8 cellular contexts compared by ENCODE assay signal in the genomic region with DNA sequence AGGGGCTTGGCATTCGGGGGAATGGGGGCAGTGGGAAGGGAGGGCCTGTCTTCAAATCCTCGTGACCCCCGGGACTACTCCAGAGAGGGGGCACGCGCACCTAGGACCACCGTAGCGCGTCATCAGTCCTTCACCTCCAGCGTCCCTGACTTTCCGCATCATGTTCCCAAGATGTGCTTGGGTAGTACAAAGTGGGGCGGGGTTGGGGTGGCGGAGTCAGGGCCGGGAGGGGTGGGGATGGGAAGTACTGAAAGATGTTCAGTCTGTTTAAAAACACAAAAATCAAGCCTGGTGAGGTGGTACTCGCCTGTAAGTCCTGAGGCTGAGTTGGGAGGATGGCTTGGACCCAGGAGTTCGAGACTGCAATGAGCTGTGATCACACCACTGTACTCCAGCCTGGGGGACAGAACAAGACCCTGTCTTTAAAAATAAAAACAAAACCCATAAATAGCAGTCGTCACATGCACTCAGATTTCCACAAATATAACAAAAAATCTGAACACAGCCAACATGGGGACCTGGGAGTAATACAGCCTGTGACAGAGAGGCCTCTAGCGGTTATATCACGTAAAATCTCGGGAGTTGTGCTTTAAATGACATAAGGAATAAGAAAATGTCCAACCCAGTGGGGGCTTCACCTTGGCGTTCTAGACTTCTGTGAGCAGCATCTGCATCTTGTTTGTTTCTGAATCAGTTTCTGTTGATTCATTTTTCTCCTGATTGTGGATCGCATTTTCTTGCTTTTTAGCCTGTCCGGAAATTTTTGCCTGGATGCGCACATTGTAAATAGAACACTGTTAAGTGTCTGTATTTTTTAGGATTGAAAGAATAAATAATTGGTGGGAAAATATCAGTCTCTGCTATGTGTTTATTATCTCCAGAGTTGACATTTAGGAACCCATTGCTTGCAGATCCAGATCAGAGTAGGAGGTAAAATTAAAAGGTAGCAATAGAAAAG.
A peak's percentile ranks its signal among the peaks of the same experiment; 100 is the strongest.
DNase-seq lines count a peak whose midpoint lies in the region; ATAC-seq and TF ChIP-seq lines count a peak whose summit lies in the region.

No MANE protein-coding gene starts in this region.

- ATAC-seq in GM21447 (IDR thresholded peaks at IDR 0.05; ENCODE audit: unreplicated experiment), result no peak

- H3K27me3 Mint-ChIP-seq in activated T-cell treated with anti-CD3 and anti-CD28 coated beads, Interleukin-2, amount 50 U/mL, for 24 hours, result peaks cover 25% of the 10 kb centered on the region
- H3K27me3 Mint-ChIP-seq in nephron (ENCODE audit: low read depth), result peaks cover 33% of the 10 kb centered on the region

- CTCF ChIA-PET in HEK293T (lab: Yijun Ruan, JAX), result interaction anchor here (1.8 kb wide), 1 partner anchor 24 kb away, joined by 6 read pairs; no protein-coding TSS in a partner anchor

- peak; percentile 65 to 69 (median 68) for TF ChIP-seq CTCF in nephron (IDR thresholded peaks at IDR 0.05; ENCODE audit: unreplicated experiment in 3 of 3)

- POLR2A ChIA-PET in HEK293T (lab: Yijun Ruan, JAX), result no interaction called here

- peaks cover 15% of the 10 kb centered on the region for H3K4me1 Mint-ChIP-seq in activated T-cell treated with anti-CD3 and anti-CD28 coated beads, Interleukin-2, amount 50 U/mL, for 24 hours (ENCODE audit: low read depth)
- H3K4me1 Mint-ChIP-seq in nephron, result peaks cover 28% of the 10 kb centered on the region

- no peaks in the 10 kb centered on the region for H3K9me3 Mint-ChIP-seq in activated T-cell treated with anti-CD3 and anti-CD28 coated beads, Interleukin-2, amount 50 U/mL, for 24 hours
- no peaks in the 10 kb centered on the region for H3K9me3 Mint-ChIP-seq in nephron

- H3K36me3 Mint-ChIP-seq in activated T-cell treated with anti-CD3 and anti-CD28 coated beads, Interleukin-2, amount 50 U/mL, for 24 hours (ENCODE audit: low read depth), result no peaks in the 10 kb centered on the region
- no peaks in the 10 kb centered on the region for H3K36me3 Mint-ChIP-seq in nephron (ENCODE audit: low read depth)

- DNase-seq in COLO668 (lab: John Stamatoyannopoulos, UW; ENCODE audit: unreplicated experiment) (peak; percentile 9), HEK293T (ENCODE audit: extremely low spot score) (peak; percentile 71), NCI-H526 (lab: John Stamatoyannopoulos, UW) (peak; percentile 27 to 68), fibroblast of the conjunctiva (ENCODE audit: low read depth) (peak; percentile 55), NCI-H2029 treated with DMSO at 0.1 percent for 48 hours (lab: John Stamatoyannopoulos, UW) (no peak)
- no peak for DNase-seq in activated T-cell treated with anti-CD3 and anti-CD28 coated beads, Interleukin-2, amount 50 U/mL, for 24 hours

- H3K4me3 Mint-ChIP-seq in activated T-cell treated with anti-CD3 and anti-CD28 coated beads, Interleukin-2, amount 50 U/mL, for 24 hours, result peak overlapping the region; percentile 60
- H3K4me3 Mint-ChIP-seq in nephron, result peak overlapping the region; percentile 75 to 86 (median 85)

- H3K27ac Mint-ChIP-seq in activated T-cell treated with anti-CD3 and anti-CD28 coated beads, Interleukin-2, amount 50 U/mL, for 24 hours, result no peak overlapping the region
- H3K27ac Mint-ChIP-seq in nephron, result peak overlapping the region; percentile 46 to 87 (median 76)

TF ChIP-seq in HEK293T, 16 proteins besides CTCF, POLR2A, EP300 and RAD21:
- TF ChIP-seq SUZ12 (IDR thresholded peaks at IDR 0.05) (no peak), L3MBTL2 (conservative IDR thresholded peaks at IDR 0.05) (peak; percentile 83), SP1 (IDR thresholded peaks at IDR 0.05) (no peak), FOXK2 (IDR thresholded peaks at IDR 0.05) (no peak)

Comparison
In these comparisons a context has a peak if more than half of its experiments do, and no peak if none do; other contexts are left out.
1. DNase-seq: peak in COLO668 (single experiment), HEK293T (single experiment), NCI-H526 (2 of 2) and fibroblast of the conjunctiva (single experiment); none in activated T-cell treated with anti-CD3 and anti-CD28 coated beads, Interleukin-2, amount 50 U/mL, for 24 hours (single experiment) and NCI-H2029 treated with DMSO at 0.1 percent for 48 hours (single experiment).